13 cellular contexts compared by ENCODE assay signal in the genomic region with DNA sequence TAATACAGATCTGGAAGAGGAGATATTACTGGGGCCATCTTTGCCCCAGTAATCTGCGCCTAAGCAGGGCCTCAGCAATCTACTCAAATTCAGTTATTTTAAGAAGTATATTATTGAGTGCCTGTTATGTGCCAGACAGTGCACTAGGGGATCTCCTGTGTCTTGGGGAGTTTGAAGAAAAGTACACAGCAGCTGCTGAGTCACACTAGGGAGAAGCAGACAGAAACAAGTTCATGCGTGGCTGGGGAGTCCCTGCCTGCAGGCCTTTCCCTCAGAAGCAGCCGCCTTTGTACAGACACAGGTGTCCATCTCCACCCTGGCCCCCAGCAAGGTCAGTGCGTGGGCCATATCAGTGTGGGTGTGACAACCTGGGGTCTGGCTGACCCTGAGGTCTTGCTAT.
DNase-seq lines count a peak whose midpoint lies in the region; ATAC-seq, FAIRE-seq and TF ChIP-seq lines count a peak whose summit lies in the region.
"Had no signal": no experiment of that assay in that cellular context is flagged by ENCODE, and none has a peak within 500 bp of the region (broad histone marks: within the 10 kb centered on the region; RNA-seq: fewer than 3 reads in every experiment).

No MANE protein-coding gene starts in this region.

- no peaks in the 10 kb centered on the region for H3K9me3 ChIP-seq in A549
- H3K9me3 ChIP-seq: SK-N-SH, vagina had no signal

- 35% methylated on average over 4 of the region's 4 CpGs for WGBS in A549 (ENCODE audit: missing lambda C conversion rate)

- TF ChIP-seq RAD21 in A549 (conservative IDR thresholded peaks at IDR 0.05 in 1 of 2, IDR thresholded peaks at IDR 0.05 in 1 of 2): no peak

- no peak for TF ChIP-seq EP300 in A549 (IDR thresholded peaks at IDR 0.05)

- no peaks in the 10 kb centered on the region for H3K36me3 ChIP-seq in bronchial epithelial cell (ENCODE audit: control insufficient read depth, insufficient read depth, low read length)
- H3K36me3 ChIP-seq: vagina had no signal

- TF ChIP-seq CTCF in A549 (IDR thresholded peaks at IDR 0.05) (no peak), bronchial epithelial cell (IDR thresholded peaks at IDR 0.05; ENCODE audit: insufficient read depth, low read length, severe bottlenecking) (no peak)

- FAIRE-seq in A549 (lab: Jason Lieb, UNC) (no peak), bronchial epithelial cell (lab: Jason Lieb, UNC) (no peak), HTR-8/SVneo (lab: Jason Lieb, UNC) (no peak)

- H3K4me3 ChIP-seq in A549: no peak overlapping the region
- H3K4me3 ChIP-seq in bronchial epithelial cell (ENCODE audit: low read depth, low read length): no peak overlapping the region
- H3K4me3 ChIP-seq: vagina had no signal

- POLR2A ChIA-PET in A549 (lab: Yijun Ruan, JAX): no interaction called here

- peak overlapping the region; percentile 39 for H3K4me2 ChIP-seq in A549
- H3K4me2 ChIP-seq: SK-N-SH had no signal

- ATAC-seq in A549 (peak; percentile 82 to 86), GM18868 (IDR thresholded peaks at IDR 0.05; ENCODE audit: unreplicated experiment) (peak; percentile 96), HG02678 (IDR thresholded peaks at IDR 0.05; ENCODE audit: unreplicated experiment) (peak; percentile 70)

- no peaks in the 10 kb centered on the region for H3K27me3 ChIP-seq in bronchial epithelial cell (ENCODE audit: control insufficient read depth, insufficient read depth, low read length)
- H3K27me3 ChIP-seq: vagina had no signal

- CTCF ChIA-PET in A549 (lab: Yijun Ruan, JAX): interaction anchor here (2.2 kb wide), 1 partner anchor 13 kb away, joined by 7 read pairs; no protein-coding TSS in a partner anchor

- DNase-seq in A549 (ENCODE audit: low read depth in 1 of 2, low spot score in 1 of 2) (peak; percentile 59 to 72), bronchial epithelial cell (ENCODE audit: low read depth) (peak; percentile 71), MV-4-11 (lab: John Stamatoyannopoulos, UW) (no peak), HTR-8/SVneo (ENCODE audit: insufficient read length, low spot score) (no peak), NOMO-1 (lab: John Stamatoyannopoulos, UW; ENCODE audit: unreplicated experiment in 2 of 2) (no peak)
- DNase-seq in NK-92 treated with Interleukin-12 subunit alpha and Interleukin-12 subunit beta, amount 100 ng/mL, for 24 hours (lab: John Stamatoyannopoulos, UW): no peak
- DNase-seq: amygdala, DND-41, NCI-H2171 treated with DMSO at 0.1 percent for 48 hours, SK-N-SH had no signal

- no peak for TF ChIP-seq POLR2A in A549 (IDR thresholded peaks at IDR 0.05; ENCODE audit: low read length)

- H3K4me1 ChIP-seq in A549: peaks cover 17% of the 10 kb centered on the region
- H3K4me1 ChIP-seq: vagina had no signal

- H3K27ac ChIP-seq in A549: peak overlapping the region; percentile 34 to 62; a peak in 4 of 6 replicates
- H3K27ac ChIP-seq: vagina had no signal

TF ChIP-seq in A549, 52 proteins besides CTCF, POLR2A, EP300 and RAD21:
- TF ChIP-seq HOXB5 (CRISPR knock-in tag; IDR thresholded peaks at IDR 0.05) (no peak), SREBF2 (IDR thresholded peaks at IDR 0.05) (no peak), EHMT2 (IDR thresholded peaks at IDR 0.05; ENCODE audit: low read depth) (no peak), NFE2L2 (conservative IDR thresholded peaks at IDR 0.05; ENCODE audit: low read length) (0 out of 2 replicates have a peak, but pooled peaks have one; percentile 6), GATA3 (IDR thresholded peaks at IDR 0.05; ENCODE audit: borderline replicate concordance) (no peak), RNF2 (IDR thresholded peaks at IDR 0.05; ENCODE audit: borderline replicate concordance, low read depth) (no peak), RCOR1 (IDR thresholded peaks at IDR 0.05; ENCODE audit: low read depth, low read length) (no peak), MAX (IDR thresholded peaks at IDR 0.05) (no peak)
TF ChIP-seq in A549: peak in this region for 1.

Comparison
In these comparisons a context has a peak if more than half of its experiments do, and no peak if none do; other contexts are left out.
1. DNase-seq: peak in A549 (2 of 2) and bronchial epithelial cell (single experiment); none in NK-92 treated with Interleukin-12 subunit alpha and Interleukin-12 subunit beta, amount 100 ng/mL, for 24 hours (single experiment), MV-4-11 (single experiment), HTR-8/SVneo (single experiment) and NOMO-1 (0 of 2).
2. Peak in every context shown above with its lines, with median percentiles within 50 percentile points of each other: ATAC-seq.